Comparison of ENCODE assay signal across 24 cellular contexts in genomic region chr14:63603749-63604277, GRCh38. TPM values are rescaled to one million over a fixed set of nuclear protein-coding genes. Genes with fewer than 3 reads are reported as not detected.
DNase-seq lines count a peak whose midpoint lies in the region; ATAC-seq, FAIRE-seq and TF ChIP-seq lines count a peak whose summit lies in the region.
"Had no signal": no experiment of that assay in that cellular context is flagged by ENCODE, and none has a peak within 500 bp of the region (broad histone marks: within the 10 kb centered on the region; RNA-seq: fewer than 3 reads in every experiment).

No MANE protein-coding gene starts in this region.

- WGBS in pancreas, 2 donors = 77 to 81% methylated on average over 5 of the region's 5 CpGs
- WGBS in aorta, 2 donors = 93 to 94% methylated on average over 5 of the region's 5 CpGs

- ATAC-seq in pancreas = peak in 3 of 4 donors; percentile 44 to 79 (median 65)
- no peak for ATAC-seq in aorta (ENCODE audit: low FRiP score)
- ATAC-seq: activated T-helper 17 cell treated with anti-CD3 and anti-CD28 coated beads, Interleukin-2, amount 50 U/mL, for 72 hours had no signal

- intact Hi-C loops in pancreas (cut with DNase I) (no loop called here), aorta (cut with DNase I) (no loop called here)

- H3K36me3 ChIP-seq in bronchial epithelial cell (ENCODE audit: control insufficient read depth, insufficient read depth, low read length) = peaks cover under 1% of the 10 kb centered on the region
- peaks cover 0 to 10% (median 0%) of the 10 kb centered on the region in 3 donors for H3K36me3 ChIP-seq in pancreas
- H3K36me3 ChIP-seq in aorta (ENCODE audit: control insufficient read depth in 1 of 2, insufficient read depth in 2 of 2, low read length in 1 of 2) = no peaks in the 10 kb centered on the region
- H3K36me3 ChIP-seq: uterus had no signal

- no peaks in the 10 kb centered on the region for H3K27me3 ChIP-seq in bronchial epithelial cell (ENCODE audit: control insufficient read depth, insufficient read depth, low read length)
- H3K27me3 ChIP-seq in pancreas = no peaks in the 10 kb centered on the region
- H3K27me3 ChIP-seq in aorta (ENCODE audit: control insufficient read depth in 1 of 2, insufficient read depth in 2 of 2, low read length in 1 of 2) = no peaks in the 10 kb centered on the region
- H3K27me3 ChIP-seq: uterus had no signal

- no peak for TF ChIP-seq CTCF in bronchial epithelial cell (IDR thresholded peaks at IDR 0.05; ENCODE audit: insufficient read depth, low read length, severe bottlenecking)
- no peak for TF ChIP-seq CTCF in pancreas (IDR thresholded peaks at IDR 0.05)

- FAIRE-seq in bronchial epithelial cell (lab: Jason Lieb, UNC) (peak; percentile 52), pancreas (lab: Jason Lieb, UNC) (no peak)
- FAIRE-seq: endometrium, kidney, small intestine had no signal

- H3K9me3 ChIP-seq in pancreas (peaks cover 0 to 4% (median 0%) of the 10 kb centered on the region in 4 donors), aorta (ENCODE audit: control insufficient read depth, low read length) (no peaks in the 10 kb centered on the region)
- H3K9me3 ChIP-seq: uterus had no signal

- H3K27ac ChIP-seq in pancreas (no peak overlapping the region), aorta (ENCODE audit: low read depth in 1 of 2, low read length in 2 of 2) (no peak overlapping the region)
- H3K27ac ChIP-seq: KMS-11, uterus had no signal

- H3K4me3 ChIP-seq in bronchial epithelial cell (ENCODE audit: low read depth, low read length) (no peak overlapping the region), pancreas (no peak overlapping the region), aorta (ENCODE audit: low read length in 2 of 2) (no peak overlapping the region)
- H3K4me3 ChIP-seq: uterus had no signal

- DNase-seq in SHP77 (lab: John Stamatoyannopoulos, UW) (peak; percentile 1 to 5), SHP77 treated with DMSO at 0.1 percent for 48 hours (lab: John Stamatoyannopoulos, UW) (no peak), NCI-H1694 (lab: John Stamatoyannopoulos, UW) (peak; percentile 73), bronchial epithelial cell (ENCODE audit: low read depth) (peak; percentile 7), pancreas (no peak), NCI-H1092 treated with DMSO at 0.1 percent for 48 hours (lab: John Stamatoyannopoulos, UW) (no peak), aorta (no peak)
- no peak for DNase-seq in effector CD4-positive, alpha-beta T cell
- DNase-seq: activated CD4-positive, CD25-positive, alpha-beta regulatory T cell treated with anti-CD3 and anti-CD28 coated beads, Interleukin-2, amount 50 U/mL, for 72 hours; anterior cingulate cortex; HCEC 1CT; hippocampal formation; kidney; mesenchymal stem cell; NCI-H1105; NCI-H524 treated with DMSO at 0.1 percent for 48 hours; OCI-M1; small intestine; stimulated activated CD4-positive, alpha-beta T cell treated with anti-CD3 and anti-CD28 coated beads, Interleukin-4, amount 100 ng/mL, for 24 hours; T-helper 9 cell; uterus had no signal

- H3K4me1 ChIP-seq in pancreas (no peaks in the 10 kb centered on the region), aorta (ENCODE audit: control insufficient read depth in 1 of 2, insufficient read depth in 2 of 2, low read length in 2 of 2) (no peaks in the 10 kb centered on the region)
- H3K4me1 ChIP-seq: uterus had no signal

RNA-seq across cellular contexts. Expression of gene WDR89, which starts 37.9 kb away (rescaled TPM):
- 15.1 and 20.0 TPM in 2 replicates for total RNA-seq in bronchial epithelial cell
- total RNA-seq in pancreas = 10 to 100 TPM in 1 of 6 donors, 1 to 10 TPM in 5; 4.3 to 11.0 (median 7.6) TPM
- 1 to 10 TPM; 4.0 to 6.6 TPM for polyA plus RNA-seq in pancreas
- total RNA-seq in aorta = 10 to 100 TPM in 1 of 2 donors, 1 to 10 TPM in 1; 7.9 to 12.9 TPM
- 1 to 10 TPM; 3.9 to 5.6 TPM for polyA plus RNA-seq in aorta

Comparison
In these comparisons a context has a peak if more than half of its experiments do, and no peak if none do; other contexts are left out.
1. DNase-seq: peak in SHP77 (2 of 2), NCI-H1694 (single experiment) and bronchial epithelial cell (single experiment); none in SHP77 treated with DMSO at 0.1 percent for 48 hours (single experiment), pancreas (0 of 6), effector CD4-positive, alpha-beta T cell (single experiment), NCI-H1092 treated with DMSO at 0.1 percent for 48 hours (single experiment) and aorta (0 of 2).